ENCODE assay signal across 1 cellular context in genomic region chr11:892106-892505, GRCh38.
TF ChIP-seq lines count a peak whose summit lies in the region.

No MANE protein-coding gene starts in this region.

TF ChIP-seq in HepG2, 621 proteins besides CTCF, POLR2A, EP300 and RAD21:
- TF ChIP-seq NR3C1 (CRISPR knock-in tag; IDR thresholded peaks at IDR 0.05) = no peak
- 0 out of 2 replicates have a peak, but pooled peaks have one; percentile 30 for TF ChIP-seq HNRNPL (IDR thresholded peaks at IDR 0.05; ENCODE audit: low read depth, low read length)
